9 cellular contexts compared by ENCODE assay signal in the genomic region with DNA sequence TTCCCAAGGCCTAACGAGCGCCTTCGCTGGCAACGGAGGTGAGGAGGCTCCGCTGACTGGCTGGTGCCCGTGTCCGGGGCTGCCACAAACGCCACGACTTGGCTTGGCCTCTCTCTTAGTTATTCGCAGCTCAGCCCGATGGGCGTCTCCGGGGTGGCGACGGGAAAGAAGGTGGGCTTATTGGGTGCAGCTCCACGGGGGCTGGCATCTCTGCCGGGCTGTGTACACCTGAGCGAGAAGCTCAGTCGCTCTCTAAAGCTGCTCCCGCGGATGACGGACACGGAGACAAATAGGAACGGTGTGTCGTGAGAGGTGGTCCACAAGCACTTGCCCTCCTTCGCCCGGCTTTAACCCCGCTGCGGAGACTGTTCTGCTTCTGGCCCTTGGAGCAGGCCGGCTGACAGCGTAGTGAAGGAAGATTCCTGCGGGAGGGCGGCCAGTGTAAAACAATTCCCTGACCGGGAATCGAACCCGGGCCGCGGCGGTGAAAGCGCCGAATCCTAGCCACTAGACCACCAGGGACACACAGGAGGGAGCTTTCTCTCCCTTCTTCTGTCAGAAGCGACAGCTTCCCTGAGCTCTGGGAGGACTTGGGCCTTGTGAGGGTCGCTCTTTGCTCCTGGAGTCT. TPM values are rescaled to one million over a fixed set of nuclear protein-coding genes. Genes with fewer than 3 reads are reported as not detected.
DNase-seq lines count a peak whose midpoint lies in the region; ATAC-seq and TF ChIP-seq lines count a peak whose summit lies in the region.
"Not testable (repeated sequence)": the region's sequence is repeated elsewhere in the genome, so short reads cannot be mapped to it uniquely, and the experiment has no call there.
"Had no signal": no experiment of that assay in that cellular context is flagged by ENCODE, and none has a peak within 500 bp of the region (broad histone marks: within the 10 kb centered on the region; RNA-seq: fewer than 3 reads in every experiment).

No MANE protein-coding gene starts in this region.

- peaks cover 0 to 24% (median 8%) of the 10 kb centered on the region in 7 donors for H3K9me3 Mint-ChIP-seq in CD14-positive monocyte
- H3K9me3 Mint-ChIP-seq in stimulated activated naive B cell treated with anti-CD40 and anti-IgM and Interleukin-4, amounts not matched to agents 10 μg/mL and 1 μg/mL and 100 μg/mL, for 72 hours, result not testable (repeated sequence)

- DNase-seq in CD14-positive monocyte (ENCODE audit: low spot score), result not testable (repeated sequence)
- DNase-seq in HS-5 (ENCODE audit: low read depth) (peak; percentile 16), amygdala (lab: John Stamatoyannopoulos, UW) (peak in 46 of 56 donors; percentile 8 to 92 (median 52)), fibroblast of mammary gland (ENCODE audit: low read depth) (peak; percentile 84), left colon (peak in 1 of 2 donors; percentile 19), pons (ENCODE audit: low spot score) (peak; percentile 16)
- peak; percentile 44 for DNase-seq in stimulated activated naive B cell treated with anti-CD40 and anti-IgM and Interleukin-4, amounts not matched to agents 10 μg/mL and 1 μg/mL and 100 μg/mL, for 72 hours

- ATAC-seq in left colon, result peak; percentile 41
- peak; percentile 70 to 85 for ATAC-seq in stimulated activated naive B cell treated with anti-CD40 and anti-IgM and Interleukin-4, amounts not matched to agents 10 μg/mL and 1 μg/mL and 100 μg/mL, for 72 hours (replicated peaks)

- TF ChIP-seq CTCF in CD14-positive monocyte (IDR thresholded peaks at IDR 0.05); WI38 (IDR thresholded peaks at IDR 0.05; ENCODE audit: low read depth, low read length); fibroblast of mammary gland (conservative IDR thresholded peaks at IDR 0.05; ENCODE audit: control insufficient read depth, insufficient read depth, low read depth, low read length): not testable (repeated sequence)

- peaks cover 42 to 56% (median 47%) of the 10 kb centered on the region in 3 donors for H3K27me3 Mint-ChIP-seq in CD14-positive monocyte (ENCODE audit: low read depth in 3 of 3)
- peaks cover 15 to 33% of the 10 kb centered on the region in 2 donors for H3K27me3 Mint-ChIP-seq in stimulated activated naive B cell treated with anti-CD40 and anti-IgM and Interleukin-4, amounts not matched to agents 10 μg/mL and 1 μg/mL and 100 μg/mL, for 72 hours

- not testable (repeated sequence) for H3K27ac Mint-ChIP-seq in CD14-positive monocyte
- peak overlapping the region; percentile 89 for H3K27ac Mint-ChIP-seq in stimulated activated naive B cell treated with anti-CD40 and anti-IgM and Interleukin-4, amounts not matched to agents 10 μg/mL and 1 μg/mL and 100 μg/mL, for 72 hours

- 0 out of 2 replicates have a peak overlapping the region, but pooled peaks have one; percentile 27 for H3K4me3 ChIP-seq in WI38 (ENCODE audit: low read depth, low read length)
- peak overlapping the region; percentile 52 for H3K4me3 ChIP-seq in fibroblast of mammary gland (ENCODE audit: control insufficient read depth, low read depth, low read length)

- H3K36me3 Mint-ChIP-seq in CD14-positive monocyte; stimulated activated naive B cell treated with anti-CD40 and anti-IgM and Interleukin-4, amounts not matched to agents 10 μg/mL and 1 μg/mL and 100 μg/mL, for 72 hours: not testable (repeated sequence)

- peak overlapping the region; percentile 61 to 65 for H3K4me3 Mint-ChIP-seq in CD14-positive monocyte
- peak overlapping the region; percentile 79 to 83 for H3K4me3 Mint-ChIP-seq in stimulated activated naive B cell treated with anti-CD40 and anti-IgM and Interleukin-4, amounts not matched to agents 10 μg/mL and 1 μg/mL and 100 μg/mL, for 72 hours

- H3K4me1 Mint-ChIP-seq in CD14-positive monocyte, result peaks cover 20% of the 10 kb centered on the region
- peaks cover 11 to 18% of the 10 kb centered on the region in 2 donors for H3K4me1 Mint-ChIP-seq in stimulated activated naive B cell treated with anti-CD40 and anti-IgM and Interleukin-4, amounts not matched to agents 10 μg/mL and 1 μg/mL and 100 μg/mL, for 72 hours

- intact Hi-C loops in CD14-positive monocyte (cut with micrococcal nuclease); left colon (cut with DNase I, micrococcal nuclease): not testable (repeated sequence)

RNA-seq across cellular contexts. Expression of gene RNU1-1, which starts 20.9 kb away (rescaled TPM):
- not detected for polyA plus RNA-seq in CD14-positive monocyte
- 1,000 to 10,000 TPM; 3,977 to 5,589 TPM for total RNA-seq in left colon
- polyA plus RNA-seq: SK-N-SH had no signal
